8 cellular contexts compared by ENCODE assay signal in genomic region chr5:149317281-149318048, GRCh38. TPM values are rescaled to one million over a fixed set of nuclear protein-coding genes. Genes with fewer than 3 reads are reported as not detected.
DNase-seq lines count a peak whose midpoint lies in the region; ATAC-seq and TF ChIP-seq lines count a peak whose summit lies in the region.

No MANE protein-coding gene starts in this region.

- peaks cover 3% of the 10 kb centered on the region for H3K4me1 ChIP-seq in CD4-positive, CD25-positive, alpha-beta regulatory T cell (ENCODE audit: control insufficient read depth, insufficient read depth, low read length, poor library complexity, severe bottlenecking)
- H3K4me1 ChIP-seq in liver (ENCODE audit: control insufficient read depth in 4 of 4, insufficient read depth in 4 of 4, low read length in 3 of 4): peaks cover 0 to 10% (median 3%) of the 10 kb centered on the region in 4 donors
- H3K4me1 ChIP-seq in upper lobe of right lung: peaks cover 11% of the 10 kb centered on the region

- no peaks in the 10 kb centered on the region for H3K9me3 ChIP-seq in CD4-positive, CD25-positive, alpha-beta regulatory T cell (ENCODE audit: control insufficient read depth in 2 of 2, low read length in 2 of 2)
- H3K9me3 ChIP-seq in liver (ENCODE audit: control insufficient read depth in 4 of 4, low read length in 3 of 4) (no peaks in the 10 kb centered on the region), upper lobe of right lung (no peaks in the 10 kb centered on the region)

- intact Hi-C loops in upper lobe of right lung (cut with DNase I): loop anchor here (5.0 kb wide), 1 partner anchor 55 kb away; no protein-coding TSS in a partner anchor

- 79% methylated on average over 14 of the region's 14 CpGs for WGBS in liver

- TF ChIP-seq CTCF in liver (IDR thresholded peaks at IDR 0.05; ENCODE audit: low read depth, low read length, missing input control) (peak; percentile 84), upper lobe of right lung (IDR thresholded peaks at IDR 0.05) (peak; percentile 80)

- no peaks in the 10 kb centered on the region for H3K27me3 ChIP-seq in CD4-positive, CD25-positive, alpha-beta regulatory T cell (ENCODE audit: control insufficient read depth, insufficient read depth, low read length)
- no peaks in the 10 kb centered on the region for H3K27me3 ChIP-seq in liver (ENCODE audit: control insufficient read depth in 4 of 4, insufficient read depth in 4 of 4, low read length in 3 of 4)
- H3K27me3 ChIP-seq in upper lobe of right lung: no peaks in the 10 kb centered on the region

- peak; percentile 13 to 65 (median 59) for DNase-seq in CD4-positive, CD25-positive, alpha-beta regulatory T cell
- peak; percentile 49 for DNase-seq in HPDE6-E6E7 (ENCODE audit: extremely low spot score)
- peak; percentile 40 for DNase-seq in RPMI7951 (ENCODE audit: low read depth)
- DNase-seq in T47D (ENCODE audit: low read depth in 1 of 2, low spot score in 1 of 2): peak; percentile 61 to 73
- no peak for DNase-seq in upper lobe of right lung
- no peak for DNase-seq in KG1 (lab: John Stamatoyannopoulos, UW)

- no peak overlapping the region for H3K27ac ChIP-seq in CD4-positive, CD25-positive, alpha-beta regulatory T cell (ENCODE audit: insufficient read depth, low read length, poor library complexity, severe bottlenecking)
- H3K27ac ChIP-seq in liver (ENCODE audit: low read depth in 1 of 2, low read length in 2 of 2) (no peak overlapping the region), upper lobe of right lung (no peak overlapping the region)

- no peak overlapping the region for H3K4me3 Mint-ChIP-seq in CD4-positive, CD25-positive, alpha-beta regulatory T cell

- H3K27ac Mint-ChIP-seq in CD4-positive, CD25-positive, alpha-beta regulatory T cell: no peak overlapping the region

- no peaks in the 10 kb centered on the region for H3K36me3 ChIP-seq in CD4-positive, CD25-positive, alpha-beta regulatory T cell (ENCODE audit: control insufficient read depth, insufficient read depth, low read length)
- no peaks in the 10 kb centered on the region for H3K36me3 ChIP-seq in liver (ENCODE audit: control insufficient read depth in 4 of 4, insufficient read depth in 3 of 4, low read depth in 1 of 4, low read length in 3 of 4)
- no peaks in the 10 kb centered on the region for H3K36me3 ChIP-seq in upper lobe of right lung

- H3K4me1 Mint-ChIP-seq in CD4-positive, CD25-positive, alpha-beta regulatory T cell: peaks cover 0 to 5% (median 2%) of the 10 kb centered on the region in 4 donors

- no peaks in the 10 kb centered on the region for H3K36me3 Mint-ChIP-seq in CD4-positive, CD25-positive, alpha-beta regulatory T cell

- no peaks in the 10 kb centered on the region for H3K9me3 Mint-ChIP-seq in CD4-positive, CD25-positive, alpha-beta regulatory T cell

- H3K4me3 ChIP-seq in CD4-positive, CD25-positive, alpha-beta regulatory T cell (ENCODE audit: low read depth, low read length): no peak overlapping the region
- H3K4me3 ChIP-seq in liver (ENCODE audit: low read depth in 1 of 3, low read length in 3 of 3) (no peak overlapping the region), upper lobe of right lung (no peak overlapping the region)

- H3K27me3 Mint-ChIP-seq in CD4-positive, CD25-positive, alpha-beta regulatory T cell: peaks cover 8% of the 10 kb centered on the region

- H3K9ac ChIP-seq in liver (ENCODE audit: low read depth in 1 of 2, low read length in 2 of 2): no peak overlapping the region

- peak; percentile 34 to 55 for ATAC-seq in CD4-positive, CD25-positive, alpha-beta regulatory T cell (ENCODE audit: low read depth in 2 of 2)
- ATAC-seq in GM18508 (IDR thresholded peaks at IDR 0.05; ENCODE audit: insufficient read depth, unreplicated experiment): peak; percentile 63
- peak; percentile 42 for ATAC-seq in upper lobe of right lung

- in situ Hi-C loops in T47D (cut with HindIII; ENCODE audit: low pct_unique_long_range_greater_than_20kb, low sequenced_read_pairs): no loop called here

- TF ChIP-seq RAD21 in liver (IDR thresholded peaks at IDR 0.05): peak; percentile 87 to 89

TF ChIP-seq in liver, 16 proteins besides CTCF, POLR2A, EP300 and RAD21:
- TF ChIP-seq RXRA (IDR thresholded peaks at IDR 0.05): no peak
- TF ChIP-seq SP1 (IDR thresholded peaks at IDR 0.05): no peak
- TF ChIP-seq FOXA2 (IDR thresholded peaks at IDR 0.05): no peak
- no peak for TF ChIP-seq JUND (IDR thresholded peaks at IDR 0.05)
- TF ChIP-seq HNF4A (conservative IDR thresholded peaks at IDR 0.05): no peak
- no peak for TF ChIP-seq ZBTB33 (IDR thresholded peaks at IDR 0.05)
- TF ChIP-seq EGR1 (IDR thresholded peaks at IDR 0.05; ENCODE audit: low read depth in 2 of 2): no peak
- TF ChIP-seq MAX (IDR thresholded peaks at IDR 0.05): no peak
- no peak for TF ChIP-seq HNF4G (IDR thresholded peaks at IDR 0.05)
- TF ChIP-seq FOXA1 (IDR thresholded peaks at IDR 0.05): no peak
- no peak for TF ChIP-seq YY1 (IDR thresholded peaks at IDR 0.05)
- no peak for TF ChIP-seq GABPA (IDR thresholded peaks at IDR 0.05 in 1 of 2, conservative IDR thresholded peaks at IDR 0.05 in 1 of 2)
- no peak for TF ChIP-seq TAF1 (conservative IDR thresholded peaks at IDR 0.05)
- TF ChIP-seq NR2F2 (IDR thresholded peaks at IDR 0.05): no peak
- TF ChIP-seq ATF3 (IDR thresholded peaks at IDR 0.05): no peak
- no peak for TF ChIP-seq REST (IDR thresholded peaks at IDR 0.05)
TF ChIP-seq in liver: peak in this region for 0.

RNA-seq across cellular contexts. Expression of gene GRPEL2, which starts 27.8 kb away (rescaled TPM):
- 25.9 TPM for total RNA-seq in CD4-positive, CD25-positive, alpha-beta regulatory T cell
- 10 to 100 TPM; 11.0 to 13.1 (median 11.4) TPM for polyA plus RNA-seq in CD4-positive, CD25-positive, alpha-beta regulatory T cell
- total RNA-seq in RPMI7951 (2014; rRNA removed; shearing (Covaris generic)): 19.4 and 21.1 TPM in 2 replicates
- total RNA-seq in liver (1 to 10 TPM; 6.5 to 9.5 TPM), upper lobe of right lung (23.9 TPM)
- 1 to 10 TPM; 2.5 to 3.0 TPM for polyA plus RNA-seq in liver

RNA-seq across cellular contexts. Expression of gene PCYOX1L, which starts 40.4 kb away (rescaled TPM):
- 39.7 TPM for total RNA-seq in CD4-positive, CD25-positive, alpha-beta regulatory T cell
- 10 to 100 TPM; 17.7 to 22.0 (median 19.3) TPM for polyA plus RNA-seq in CD4-positive, CD25-positive, alpha-beta regulatory T cell
- 3.4 and 6.2 TPM in 2 replicates for total RNA-seq in RPMI7951 (2014; rRNA removed; shearing (Covaris generic))
- total RNA-seq in liver (1 to 10 TPM; 1.1 to 4.4 TPM), upper lobe of right lung (6.6 TPM)
- 1 to 10 TPM in 1 of 2 donors, under 1 TPM in 1; 0.47 to 1.2 TPM for polyA plus RNA-seq in liver

RNA-seq across cellular contexts. Expression of gene AFAP1L1, which starts 45.8 kb away (rescaled TPM):
- not detected for total RNA-seq in CD4-positive, CD25-positive, alpha-beta regulatory T cell
- polyA plus RNA-seq in CD4-positive, CD25-positive, alpha-beta regulatory T cell: under 1 TPM in 1 of 4 donors, not detected in 3; 0.14 TPM
- 14.3 and 14.8 TPM in 2 replicates for total RNA-seq in RPMI7951 (2014; rRNA removed; shearing (Covaris generic))
- 10 to 100 TPM in 1 of 2 donors, 1 to 10 TPM in 1; 5.2 to 11.6 TPM for total RNA-seq in liver
- polyA plus RNA-seq in liver: 1 to 10 TPM; 2.1 to 2.8 TPM
- total RNA-seq in upper lobe of right lung: 32.7 TPM

Comparison
In these comparisons a context has a peak if more than half of its experiments do, and no peak if none do; other contexts are left out.
1. DNase-seq: peak in CD4-positive, CD25-positive, alpha-beta regulatory T cell (3 of 3), HPDE6-E6E7 (single experiment), RPMI7951 (single experiment) and T47D (2 of 2); none in upper lobe of right lung (single experiment) and KG1 (single experiment).
2. Peak in every context shown above with its lines, with median percentiles within 50 percentile points of each other: ATAC-seq.